Comparison of ENCODE assay signal across 15 cellular contexts in genomic region chr3:125039897-125040175, GRCh38. TPM values are rescaled to one million over a fixed set of nuclear protein-coding genes. Genes with fewer than 3 reads are reported as not detected.
A peak's percentile ranks its signal among the peaks of the same experiment; 100 is the strongest.
DNase-seq lines count a peak whose midpoint lies in the region; ATAC-seq and TF ChIP-seq lines count a peak whose summit lies in the region.
"Had no signal": no experiment of that assay in that cellular context is flagged by ENCODE, and none has a peak within 500 bp of the region (broad histone marks: within the 10 kb centered on the region; RNA-seq: fewer than 3 reads in every experiment).

No MANE protein-coding gene starts in this region.

- no peak overlapping the region for H2BK5ac ChIP-seq in mesenchymal stem cell (ENCODE audit: low read depth, low read length, poor library complexity, severe bottlenecking)

- H3K23ac ChIP-seq in mesenchymal stem cell (ENCODE audit: low read length in 2 of 2), result no peak overlapping the region

- no peak overlapping the region for H2AK5ac ChIP-seq in mesenchymal stem cell (ENCODE audit: low read length, severe bottlenecking)

- H3K4me3 ChIP-seq in Karpas-422 (ENCODE audit: low read length) (no peak overlapping the region), esophagus muscularis mucosa (no peak overlapping the region), mesenchymal stem cell (ENCODE audit: insufficient read depth in 1 of 2, low read depth in 1 of 2, low read length in 2 of 2) (peak overlapping the region in 1 of 2 experiments; percentile 58), spleen (no peak overlapping the region), right lobe of liver (no peak overlapping the region)

- no peak overlapping the region for H3K14ac ChIP-seq in mesenchymal stem cell (ENCODE audit: low read length in 2 of 2)

- H3K9me2 ChIP-seq in Karpas-422 (replicated peaks; ENCODE audit: insufficient read depth, low read length), result no peaks in the 10 kb centered on the region

- H3K79me2 ChIP-seq in Karpas-422 (ENCODE audit: low read length), result peaks cover 100% of the 10 kb centered on the region

- H3K4me1 ChIP-seq in Karpas-422 (ENCODE audit: low read length) (peaks cover 95% of the 10 kb centered on the region), esophagus muscularis mucosa (peaks cover 72 to 78% (median 76%) of the 10 kb centered on the region in 4 donors), mesenchymal stem cell (ENCODE audit: control insufficient read depth, insufficient read depth, low read depth, low read length) (peaks cover 25% of the 10 kb centered on the region), spleen (peaks cover 17 to 81% (median 63%) of the 10 kb centered on the region in 6 donors), right lobe of liver (peaks cover 0 to 2% (median 0%) of the 10 kb centered on the region in 4 donors)

- no peak for TF ChIP-seq POLR2A in esophagus muscularis mucosa (IDR thresholded peaks at IDR 0.05; ENCODE audit: low read depth)
- TF ChIP-seq POLR2A in spleen (IDR thresholded peaks at IDR 0.05), result no peak
- TF ChIP-seq POLR2A in right lobe of liver (IDR thresholded peaks at IDR 0.05), result no peak

- TF ChIP-seq EP300 in esophagus muscularis mucosa (IDR thresholded peaks at IDR 0.05), result no peak

- no peak overlapping the region for H4K8ac ChIP-seq in mesenchymal stem cell (ENCODE audit: low read length)

- H3K27me3 ChIP-seq in Karpas-422 (ENCODE audit: low read length), result no peaks in the 10 kb centered on the region
- H3K27me3 ChIP-seq in esophagus muscularis mucosa, result no peaks in the 10 kb centered on the region
- no peaks in the 10 kb centered on the region for H3K27me3 ChIP-seq in mesenchymal stem cell (ENCODE audit: control insufficient read depth in 1 of 2, insufficient read depth in 1 of 2, low read length in 2 of 2)
- H3K27me3 ChIP-seq in spleen (replicated peaks in 1 of 7), result no peaks in the 10 kb centered on the region
- no peaks in the 10 kb centered on the region for H3K27me3 ChIP-seq in right lobe of liver

- no peak overlapping the region for H2BK120ac ChIP-seq in mesenchymal stem cell (ENCODE audit: low read depth, low read length)

- no peak overlapping the region for H2AFZ ChIP-seq in Karpas-422 (ENCODE audit: low read length)
- H2AFZ ChIP-seq in mesenchymal stem cell (ENCODE audit: low read depth, low read length), result no peak overlapping the region

- no peak overlapping the region for H3K4ac ChIP-seq in mesenchymal stem cell (ENCODE audit: low read depth in 1 of 2, low read length in 2 of 2)

- 48% methylated on average over 5 of the region's 5 CpGs for WGBS in esophagus muscularis mucosa
- WGBS in mesenchymal stem cell, result 69% methylated on average over 5 of the region's 5 CpGs
- WGBS in spleen, 5 donors, result 51 to 79% (median 68%) methylated on average over 5 of the region's 5 CpGs
- 58% methylated on average over 5 of the region's 5 CpGs for WGBS in right lobe of liver (ENCODE audit: insufficient coverage, low coverage, low lambda C conversion rate, missing lambda C conversion rate)

- H3K18ac ChIP-seq in mesenchymal stem cell (ENCODE audit: low read depth in 1 of 2, low read length in 2 of 2), result peak overlapping the region in 1 of 2 experiments; percentile 14

- H2BK12ac ChIP-seq in mesenchymal stem cell (ENCODE audit: low read length in 2 of 2), result no peak overlapping the region

- H3K36me3 ChIP-seq in Karpas-422 (ENCODE audit: insufficient read depth, low read length), result peaks cover 29% of the 10 kb centered on the region; the same call in 1 of the 2 replicates
- no peaks in the 10 kb centered on the region for H3K36me3 ChIP-seq in esophagus muscularis mucosa
- peaks cover 3 to 4% of the 10 kb centered on the region in 2 experiments for H3K36me3 ChIP-seq in mesenchymal stem cell (ENCODE audit: control insufficient read depth in 1 of 2, insufficient read depth in 2 of 2, low read depth in 1 of 2, low read length in 2 of 2)
- H3K36me3 ChIP-seq in spleen, result peaks cover 0 to 15% (median 0%) of the 10 kb centered on the region in 6 donors
- H3K36me3 ChIP-seq in right lobe of liver, result no peaks in the 10 kb centered on the region

- no peaks in the 10 kb centered on the region; the same call in 1 of the 2 replicates for H4K20me1 ChIP-seq in Karpas-422 (ENCODE audit: insufficient read depth, low read depth, low read length)

- no peak overlapping the region for H4K91ac ChIP-seq in mesenchymal stem cell (ENCODE audit: low read length)

- peaks cover 19% of the 10 kb centered on the region for H3K79me1 ChIP-seq in mesenchymal stem cell (replicated peaks; ENCODE audit: low read length, poor library complexity, severe bottlenecking)

- H3K4me2 ChIP-seq in Karpas-422 (ENCODE audit: low read depth, low read length, poor library complexity, severe bottlenecking) (peak overlapping the region; percentile 2), mesenchymal stem cell (ENCODE audit: low read length, poor library complexity, severe bottlenecking) (no peak overlapping the region)

- no peak overlapping the region for H2BK15ac ChIP-seq in mesenchymal stem cell (ENCODE audit: low read depth, poor library complexity, severe bottlenecking)

- intact Hi-C loops in esophagus muscularis mucosa (cut with DNase I) (no loop called here), spleen (cut with DNase I; ENCODE audit: low total_unique reads) (no loop called here), right lobe of liver (cut with DNase I) (no loop called here)

- no peaks in the 10 kb centered on the region for H3K9me3 ChIP-seq in Karpas-422 (ENCODE audit: low read length)
- no peaks in the 10 kb centered on the region for H3K9me3 ChIP-seq in esophagus muscularis mucosa
- H3K9me3 ChIP-seq in mesenchymal stem cell (ENCODE audit: control insufficient read depth, low read length), result peaks cover 9% of the 10 kb centered on the region
- peaks cover 0 to 16% (median 9%) of the 10 kb centered on the region in 8 donors for H3K9me3 ChIP-seq in spleen
- no peaks in the 10 kb centered on the region for H3K9me3 ChIP-seq in right lobe of liver

- TF ChIP-seq CTCF in esophagus muscularis mucosa (IDR thresholded peaks at IDR 0.05) (no peak), spleen (IDR thresholded peaks at IDR 0.05 in 8 of 11, conservative IDR thresholded peaks at IDR 0.05 in 3 of 11) (no peak), right lobe of liver (IDR thresholded peaks at IDR 0.05) (no peak)

- H3K9ac ChIP-seq in Karpas-422 (ENCODE audit: low read length), result no peak overlapping the region
- H3K9ac ChIP-seq in mesenchymal stem cell (ENCODE audit: low read length), result peak overlapping the region; percentile 68

- H3K27ac ChIP-seq in Karpas-422 (ENCODE audit: low read length), result peak overlapping the region; percentile 35; the same call in 1 of the 2 replicates
- peak overlapping the region; percentile 68 to 87 (median 74) for H3K27ac ChIP-seq in esophagus muscularis mucosa (replicated peaks in 1 of 4)
- H3K27ac ChIP-seq in mesenchymal stem cell (ENCODE audit: low read length, poor library complexity, severe bottlenecking), result no peak overlapping the region
- peak overlapping the region; percentile 31 to 91 (median 72) for H3K27ac ChIP-seq in spleen
- no peak overlapping the region for H3K27ac ChIP-seq in right lobe of liver

- ATAC-seq in GM19463 (IDR thresholded peaks at IDR 0.05; ENCODE audit: unreplicated experiment), result no peak
- no peak for ATAC-seq in right lobe of liver
- ATAC-seq: left lobe of liver had no signal

- DNase-seq in Karpas-422, result no peak
- DNase-seq in esophagus muscularis mucosa (ENCODE audit: extremely low spot score), result no peak
- DNase-seq in mesenchymal stem cell, result no peak
- DNase-seq in spleen, result no peak
- no peak for DNase-seq in SW 1271 (lab: John Stamatoyannopoulos, UW)
- no peak for DNase-seq in NCI-H2029 treated with DMSO at 0.1 percent for 48 hours (lab: John Stamatoyannopoulos, UW)
- no peak for DNase-seq in right lobe of liver
- DNase-seq: activated CD4-positive, alpha-beta memory T cell treated with anti-CD3 and anti-CD28 coated beads, Interleukin-2, amount 10 ng/mL, durations not matched to agents 7 days and 5 days; activated naive CD4-positive, alpha-beta T cell treated with Interleukin-2 at 50 U/mL for 16 hours; EL; Kasumi-1; NCI-H345; T1000 had no signal

RNA-seq across cellular contexts. Expression of gene HEG1, which starts 16.0 kb away (rescaled TPM):
- total RNA-seq in Karpas-422 (2014; rRNA removed; shearing (Covaris generic); ENCODE audit: low replicate concordance), result 57.3 and 57.9 TPM in 2 replicates
- total RNA-seq in esophagus muscularis mucosa (10 to 100 TPM; 47.8 to 91.7 (median 76.8) TPM), spleen (10 to 100 TPM; 52.1 to 87.9 (median 74.4) TPM), right lobe of liver (10 to 100 TPM in 3 of 6 experiments, 1 to 10 TPM in 3; 3.5 to 14.9 (median 10.8) TPM)
- polyA plus RNA-seq in mesenchymal stem cell (2013, experiment 1 of 2), result 134 TPM
- 130 TPM for polyA plus RNA-seq in mesenchymal stem cell (2013, experiment 2 of 2)
- polyA plus RNA-seq in spleen, result 1 to 10 TPM; 3.1 to 6.3 (median 3.4) TPM

Comparison
In these comparisons a context has a peak if more than half of its experiments do, and no peak if none do; other contexts are left out.
1. H3K27ac ChIP-seq: peak in Karpas-422 (single experiment), esophagus muscularis mucosa (4 of 4) and spleen (8 of 8); none in mesenchymal stem cell (single experiment) and right lobe of liver (0 of 3).